In the genomic region with DNA sequence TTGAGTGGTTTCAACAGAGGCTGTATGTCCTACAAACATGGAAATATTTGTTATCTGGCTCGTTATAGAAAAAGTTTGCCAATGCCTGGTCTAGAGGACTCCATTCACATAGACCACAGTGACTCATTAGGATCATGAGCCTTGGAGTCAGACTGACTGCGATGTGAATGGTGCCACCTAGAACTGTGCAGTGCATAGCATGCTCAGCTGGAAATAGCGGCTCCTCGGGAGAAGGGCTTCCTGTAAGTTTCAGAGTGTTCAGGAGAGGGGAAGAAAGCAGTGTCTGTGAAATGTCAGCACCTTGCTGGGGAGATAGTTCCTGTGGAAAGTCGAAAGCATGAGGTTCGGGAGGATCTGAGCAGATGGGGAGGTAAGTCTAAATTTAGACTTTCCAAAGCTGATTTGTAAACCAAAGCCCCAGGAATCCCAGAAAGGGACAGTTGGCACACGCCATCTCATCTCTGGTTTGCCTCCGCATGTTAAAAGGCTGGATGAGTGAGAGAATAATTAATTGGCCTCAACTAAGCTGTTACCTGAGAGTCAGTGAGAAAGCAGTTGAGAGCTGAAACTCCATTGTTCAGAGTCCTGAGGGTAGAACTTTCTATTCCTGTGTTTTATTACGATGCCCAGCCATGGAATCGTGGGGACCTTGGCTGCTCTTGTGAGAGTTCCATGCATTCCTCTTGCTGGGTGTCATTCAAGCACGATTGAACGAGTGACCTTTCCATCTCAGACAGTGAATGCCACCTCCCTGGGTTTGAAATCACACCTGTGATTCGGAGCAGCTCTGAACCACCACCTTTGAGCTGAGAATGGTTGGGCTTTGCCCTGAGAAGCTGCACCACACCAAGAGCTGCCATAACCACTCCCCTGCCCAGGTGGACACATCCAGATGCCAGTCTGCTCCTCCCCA, we compare ENCODE assay signal across 13 cellular contexts.
A peak's percentile ranks its signal among the peaks of the same experiment; 100 is the strongest.
DNase-seq lines count a peak whose midpoint lies in the region; ATAC-seq, FAIRE-seq and TF ChIP-seq lines count a peak whose summit lies in the region.
"Had no signal": no experiment of that assay in that cellular context is flagged by ENCODE, and none has a peak within 500 bp of the region (broad histone marks: within the 10 kb centered on the region; RNA-seq: fewer than 3 reads in every experiment).

No MANE protein-coding gene starts in this region.

- H3K27me3 Mint-ChIP-seq in activated T-cell treated with anti-CD3 and anti-CD28 coated beads, Interleukin-2, amount 50 U/mL, for 4 hours (ENCODE audit: low read depth) = no peaks in the 10 kb centered on the region
- H3K27me3 Mint-ChIP-seq: activated CD8-positive, alpha-beta T cell treated with anti-CD3 and anti-CD28 coated beads for 36 hours had no signal

- no peaks in the 10 kb centered on the region for H3K4me1 ChIP-seq in mammary epithelial cell (ENCODE audit: insufficient read depth, low read length)
- H3K4me1 ChIP-seq in keratinocyte (ENCODE audit: control insufficient read depth, extremely low read depth, insufficient read depth, low read length) = no peaks in the 10 kb centered on the region

- no peak overlapping the region for H2AFZ ChIP-seq in mammary epithelial cell (ENCODE audit: low read depth, low read length)
- no peak overlapping the region for H2AFZ ChIP-seq in keratinocyte (ENCODE audit: control insufficient read depth, low read length)
- H2AFZ ChIP-seq: PC-9 had no signal

- H3K4me1 Mint-ChIP-seq in activated T-cell treated with anti-CD3 and anti-CD28 coated beads, Interleukin-2, amount 50 U/mL, for 4 hours (ENCODE audit: low read depth) = no peaks in the 10 kb centered on the region
- H3K4me1 Mint-ChIP-seq: IgD-negative memory B cell, immature natural killer cell had no signal

- H3K4me2 ChIP-seq in mammary epithelial cell (ENCODE audit: insufficient read depth, low read depth, low read length) = no peak overlapping the region
- H3K4me2 ChIP-seq in keratinocyte (ENCODE audit: control insufficient read depth, extremely low read depth, insufficient read depth, low read depth, low read length) = no peak overlapping the region
- H3K4me2 ChIP-seq: PC-9 had no signal

- in situ Hi-C loops in mammary epithelial cell (cut with MboI; ENCODE audit: low sequenced_read_pairs in 2 of 2) = no loop called here

- no peak overlapping the region for H3K9ac ChIP-seq in mammary epithelial cell (ENCODE audit: insufficient read depth, low read length)
- H3K9ac ChIP-seq in keratinocyte (ENCODE audit: control insufficient read depth, extremely low read depth, insufficient read depth, low read length) = no peak overlapping the region

- dilution Hi-C loops in mammary epithelial cell (cut with HindIII; ENCODE audit: low sequenced_read_pairs) = loop anchor here (5.0 kb wide), 2 partner anchors 32 to 77 kb away; no protein-coding TSS in a partner anchor
- dilution Hi-C loops in keratinocyte (cut with MboI; ENCODE audit: extremely low pct_ligation_motif_present, low sequenced_read_pairs) = no loop called here

- H3K4me3 Mint-ChIP-seq in activated T-cell treated with anti-CD3 and anti-CD28 coated beads, Interleukin-2, amount 50 U/mL, for 4 hours = no peak overlapping the region
- H3K4me3 Mint-ChIP-seq: activated CD8-positive, alpha-beta T cell treated with anti-CD3 and anti-CD28 coated beads for 36 hours; H9; immature natural killer cell had no signal

- no peak for FAIRE-seq in keratinocyte (lab: Jason Lieb, UNC)
- FAIRE-seq in GM19239 (lab: Jason Lieb, UNC) = no peak

- H3K9me3 Mint-ChIP-seq in activated T-cell treated with anti-CD3 and anti-CD28 coated beads, Interleukin-2, amount 50 U/mL, for 4 hours = peaks cover 7% of the 10 kb centered on the region

- intact Hi-C loops in mammary epithelial cell (cut with micrococcal nuclease) = loop anchor here (1.0 kb wide), 1 partner anchor 152 kb away; no protein-coding TSS in a partner anchor

- TF ChIP-seq CTCF in 22Rv1 (IDR thresholded peaks at IDR 0.05) (0 out of 2 replicates have a peak, but pooled peaks have one; percentile 7), mammary epithelial cell (conservative IDR thresholded peaks at IDR 0.05 in 1 of 2, IDR thresholded peaks at IDR 0.05 in 1 of 2; ENCODE audit: extremely low read depth in 1 of 2, insufficient read depth in 1 of 2, low read depth in 1 of 2, low read length in 2 of 2) (peak in 1 of 2 donors; percentile 33), keratinocyte (optimal IDR thresholded peaks at IDR 0.05 in 1 of 3, IDR thresholded peaks at IDR 0.05 in 1 of 3, conservative IDR thresholded peaks at IDR 0.05 in 1 of 3; ENCODE audit: extremely low read depth in 1 of 3, insufficient read depth in 2 of 3, low read length in 3 of 3) (peak; percentile 43 to 70 (median 58))

- H3K9me1 ChIP-seq in keratinocyte (ENCODE audit: control insufficient read depth, extremely low read depth, insufficient read depth, low read length) = no peaks in the 10 kb centered on the region

- no peaks in the 10 kb centered on the region for H3K79me2 ChIP-seq in mammary epithelial cell (ENCODE audit: insufficient read depth, low read length)
- H3K79me2 ChIP-seq in keratinocyte (ENCODE audit: control insufficient read depth, insufficient read depth, low read length) = no peaks in the 10 kb centered on the region

- no peaks in the 10 kb centered on the region for H3K9me3 ChIP-seq in mammary epithelial cell (replicated peaks; ENCODE audit: insufficient read depth, low read length)
- no peaks in the 10 kb centered on the region for H3K9me3 ChIP-seq in keratinocyte (ENCODE audit: control insufficient read depth, low read depth, low read length)

- DNase-seq in M059J (ENCODE audit: low read depth) = peak; percentile 57
- DNase-seq in mammary epithelial cell = peak; percentile 61
- peak; percentile 4 for DNase-seq in keratinocyte (ENCODE audit: low read depth, low spot score)
- no peak for DNase-seq in GM19239 (ENCODE audit: insufficient read length, low spot score)
- DNase-seq in stimulated activated CD4-positive, alpha-beta T cell treated with anti-CD3 and anti-CD28 coated beads, Interleukin-4, amount 100 ng/mL, for 24 hours = no peak
- no peak for DNase-seq in activated T-cell treated with anti-CD3 and anti-CD28 coated beads, Interleukin-2, amount 50 U/mL, for 4 hours
- DNase-seq in activated CD4-positive, alpha-beta T cell treated with anti-CD3 and anti-CD28 coated beads for 1 hour = no peak
- DNase-seq: activated CD8-positive, alpha-beta T cell treated with anti-CD3 and anti-CD28 coated beads for 36 hours; H9; immature natural killer cell; PC-9 had no signal

- BruUV-seq in mammary epithelial cell (replicated peaks; lab: Mats Ljungman, UMichigan) = no TSS peak

- CTCF ChIA-PET in mammary epithelial cell (lab: Charles Lee; ENCODE audit: low non-redundant PET) = interaction anchor here (0.6 kb wide), 1 partner anchor 75 kb away, joined by 5 read pairs; no protein-coding TSS in a partner anchor

- H3K36me3 ChIP-seq in mammary epithelial cell (ENCODE audit: insufficient read depth, low read length) (no peaks in the 10 kb centered on the region), keratinocyte (ENCODE audit: control insufficient read depth in 2 of 2, extremely low read depth in 1 of 2, insufficient read depth in 2 of 2, low read length in 2 of 2) (no peaks in the 10 kb centered on the region)

- no peak for ATAC-seq in activated T-cell treated with anti-CD3 and anti-CD28 coated beads, Interleukin-2, amount 50 U/mL, for 4 hours
- ATAC-seq: activated CD8-positive, alpha-beta T cell treated with anti-CD3 and anti-CD28 coated beads for 36 hours had no signal

- 62% methylated on average over 13 of the region's 13 CpGs for WGBS in mammary epithelial cell (ENCODE audit: low coverage, missing lambda C conversion rate)

- no peak overlapping the region for H3K27ac ChIP-seq in 22Rv1
- H3K27ac ChIP-seq in mammary epithelial cell (ENCODE audit: insufficient read depth, low read depth, low read length) = no peak overlapping the region
- no peak overlapping the region for H3K27ac ChIP-seq in keratinocyte (ENCODE audit: control insufficient read depth, insufficient read depth, low read length)
- H3K27ac ChIP-seq: PC-9 had no signal

- H3K27me3 ChIP-seq in mammary epithelial cell (ENCODE audit: insufficient read depth, low read length) = no peaks in the 10 kb centered on the region
- H3K27me3 ChIP-seq in keratinocyte (ENCODE audit: control insufficient read depth, extremely low read depth, insufficient read depth, low read length) = peaks cover 2% of the 10 kb centered on the region

- H3K36me3 Mint-ChIP-seq in activated T-cell treated with anti-CD3 and anti-CD28 coated beads, Interleukin-2, amount 50 U/mL, for 4 hours (ENCODE audit: insufficient read depth) = no peaks in the 10 kb centered on the region
- H3K36me3 Mint-ChIP-seq: IgD-negative memory B cell, immature natural killer cell had no signal

- H4K20me1 ChIP-seq in mammary epithelial cell (ENCODE audit: insufficient read depth, low read length) (no peaks in the 10 kb centered on the region), keratinocyte (ENCODE audit: control insufficient read depth, extremely low read depth, insufficient read depth, low read length) (no peaks in the 10 kb centered on the region)

- no peak overlapping the region for H3K4me3 ChIP-seq in mammary epithelial cell (replicated peaks in 1 of 3; ENCODE audit: insufficient read depth in 1 of 3, low read depth in 2 of 3, low read length in 3 of 3)
- no peak overlapping the region for H3K4me3 ChIP-seq in keratinocyte (ENCODE audit: control insufficient read depth in 2 of 3, extremely low read depth in 1 of 3, insufficient read depth in 2 of 3, low read depth in 1 of 3, low read length in 3 of 3)
- H3K4me3 ChIP-seq: PC-9 had no signal

Comparison
In these comparisons a context has a peak if more than half of its experiments do, and no peak if none do; other contexts are left out.
1. DNase-seq: peak in M059J (single experiment), mammary epithelial cell (single experiment) and keratinocyte (single experiment); none in GM19239 (single experiment), stimulated activated CD4-positive, alpha-beta T cell treated with anti-CD3 and anti-CD28 coated beads, Interleukin-4, amount 100 ng/mL, for 24 hours (single experiment), activated T-cell treated with anti-CD3 and anti-CD28 coated beads, Interleukin-2, amount 50 U/mL, for 4 hours (single experiment) and activated CD4-positive, alpha-beta T cell treated with anti-CD3 and anti-CD28 coated beads for 1 hour (single experiment).